In the genomic region with DNA sequence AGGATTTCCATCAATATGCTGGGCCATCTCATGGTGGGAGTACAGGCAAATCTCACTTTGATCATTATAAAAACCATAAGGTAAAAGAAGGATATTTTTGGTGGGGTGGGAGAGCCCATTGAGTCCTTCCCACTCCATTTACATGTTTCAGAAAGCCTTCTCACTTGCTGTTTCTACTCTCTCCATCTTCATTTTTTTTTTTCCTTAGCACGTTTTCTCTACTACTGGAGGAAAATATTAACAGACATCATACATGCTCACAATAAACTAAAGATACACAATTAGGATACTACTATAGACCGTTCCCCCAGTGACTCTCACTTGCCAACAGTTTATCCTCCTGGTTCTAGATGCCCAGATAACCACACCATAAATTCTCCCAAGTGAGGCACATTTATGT, we compare ENCODE assay signal across 15 cellular contexts. TPM values are rescaled to one million over a fixed set of nuclear protein-coding genes. Genes with fewer than 3 reads are reported as not detected.
DNase-seq lines count a peak whose midpoint lies in the region; ATAC-seq and TF ChIP-seq lines count a peak whose summit lies in the region.
"Had no signal": no experiment of that assay in that cellular context is flagged by ENCODE, and none has a peak within 500 bp of the region (broad histone marks: within the 10 kb centered on the region; RNA-seq: fewer than 3 reads in every experiment).

No MANE protein-coding gene starts in this region.

- H3K4me2 ChIP-seq in smooth muscle cell: no peak overlapping the region

- no peaks in the 10 kb centered on the region for H3K9me3 Mint-ChIP-seq in activated T-cell treated with anti-CD3 and anti-CD28 coated beads, Interleukin-2, amount 50 U/mL, for 24 hours
- H3K9me3 Mint-ChIP-seq in endothelial cell (ENCODE audit: unreplicated experiment): no peaks in the 10 kb centered on the region

- H3K4me3 ChIP-seq in RWPE2 (ENCODE audit: severe bottlenecking) (no peak overlapping the region), smooth muscle cell (no peak overlapping the region)
- H3K4me3 ChIP-seq: transverse colon had no signal

- H3K27me3 ChIP-seq in RWPE2 (ENCODE audit: insufficient read depth, poor library complexity, severe bottlenecking): no peaks in the 10 kb centered on the region
- H3K27me3 ChIP-seq in smooth muscle cell (ENCODE audit: low read depth): no peaks in the 10 kb centered on the region
- H3K27me3 ChIP-seq: transverse colon had no signal

- H4K20me1 ChIP-seq in smooth muscle cell (ENCODE audit: low read depth): peaks cover 34% of the 10 kb centered on the region

- peaks cover 36% of the 10 kb centered on the region for H3K4me1 Mint-ChIP-seq in activated T-cell treated with anti-CD3 and anti-CD28 coated beads, Interleukin-2, amount 50 U/mL, for 24 hours (ENCODE audit: low read depth)
- H3K4me1 Mint-ChIP-seq in endothelial cell (ENCODE audit: unreplicated experiment): peaks cover 29% of the 10 kb centered on the region

- H3K79me2 ChIP-seq in smooth muscle cell (ENCODE audit: low read depth): peaks cover 37% of the 10 kb centered on the region

- H3K4me1 ChIP-seq in RWPE2 (ENCODE audit: insufficient read depth, poor library complexity, severe bottlenecking) (peaks cover 7% of the 10 kb centered on the region), smooth muscle cell (ENCODE audit: low read depth) (peaks cover 8% of the 10 kb centered on the region)

- WGBS in smooth muscle cell (ENCODE audit: low lambda C conversion rate): 88% methylated on average over 2 of the region's 2 CpGs

- H3F3A ChIP-seq in smooth muscle cell (ENCODE audit: low read depth): peaks cover 34% of the 10 kb centered on the region

- TF ChIP-seq CTCF in RWPE2 (IDR thresholded peaks at IDR 0.05; ENCODE audit: poor library complexity, severe bottlenecking): no peak
- no peak for TF ChIP-seq CTCF in endothelial cell (IDR thresholded peaks at IDR 0.05; ENCODE audit: unreplicated experiment)
- no peak for TF ChIP-seq CTCF in smooth muscle cell (IDR thresholded peaks at IDR 0.05; ENCODE audit: borderline replicate concordance, insufficient read depth, poor library complexity, severe bottlenecking)
- TF ChIP-seq CTCF in GM13977 (IDR thresholded peaks at IDR 0.05; ENCODE audit: extremely low read depth, insufficient read depth, missing control alignments): no peak

- peak overlapping the region; percentile 81 for H3K4me3 Mint-ChIP-seq in activated T-cell treated with anti-CD3 and anti-CD28 coated beads, Interleukin-2, amount 50 U/mL, for 24 hours
- H3K4me3 Mint-ChIP-seq in endothelial cell (ENCODE audit: unreplicated experiment): peak overlapping the region; percentile 68

- no peak for ATAC-seq in RWPE2 (ENCODE audit: low read depth)
- ATAC-seq in HG02852 (IDR thresholded peaks at IDR 0.05; ENCODE audit: unreplicated experiment): no peak
- ATAC-seq: right cardiac atrium had no signal

- peaks cover 12% of the 10 kb centered on the region for H3K36me3 ChIP-seq in RWPE2 (ENCODE audit: low read depth)
- H3K36me3 ChIP-seq in smooth muscle cell (ENCODE audit: low read depth): no peaks in the 10 kb centered on the region
- H3K36me3 ChIP-seq: transverse colon had no signal

- H3K9me3 ChIP-seq in RWPE2 (ENCODE audit: severe bottlenecking): no peaks in the 10 kb centered on the region
- no peaks in the 10 kb centered on the region for H3K9me3 ChIP-seq in smooth muscle cell (replicated peaks; ENCODE audit: low read depth)
- H3K9me3 ChIP-seq: transverse colon had no signal

- H3K9ac ChIP-seq in smooth muscle cell (ENCODE audit: low read depth): no peak overlapping the region

- peaks cover 41% of the 10 kb centered on the region for H3K36me3 Mint-ChIP-seq in activated T-cell treated with anti-CD3 and anti-CD28 coated beads, Interleukin-2, amount 50 U/mL, for 24 hours (ENCODE audit: low read depth)
- peaks cover 26% of the 10 kb centered on the region for H3K36me3 Mint-ChIP-seq in endothelial cell (ENCODE audit: low read depth, unreplicated experiment)

- in situ Hi-C loops in GM13977 (cut with MboI; ENCODE audit: low pct_unique_long_range_greater_than_20kb, low sequenced_read_pairs, unreplicated experiment): no loop called here

- peak overlapping the region; percentile 93 for H3K27ac Mint-ChIP-seq in activated T-cell treated with anti-CD3 and anti-CD28 coated beads, Interleukin-2, amount 50 U/mL, for 24 hours
- H3K27ac Mint-ChIP-seq in endothelial cell (ENCODE audit: unreplicated experiment): peak overlapping the region; percentile 49

- no peaks in the 10 kb centered on the region for H3K27me3 Mint-ChIP-seq in activated T-cell treated with anti-CD3 and anti-CD28 coated beads, Interleukin-2, amount 50 U/mL, for 24 hours
- H3K27me3 Mint-ChIP-seq in endothelial cell (ENCODE audit: unreplicated experiment): peaks cover 16% of the 10 kb centered on the region

- no peak overlapping the region for H2AFZ ChIP-seq in smooth muscle cell (ENCODE audit: low read depth)

- DNase-seq in activated T-cell treated with anti-CD3 and anti-CD28 coated beads, Interleukin-2, amount 50 U/mL, for 24 hours: no peak
- DNase-seq in activated T-cell treated with anti-CD3 and anti-CD28 coated beads, Interleukin-2, amount 50 U/mL, for 48 hours: no peak
- DNase-seq in RWPE2 (ENCODE audit: low spot score) (no peak), endothelial cell (ENCODE audit: low spot score) (no peak), smooth muscle cell (lab: John Stamatoyannopoulos, UW; ENCODE audit: unreplicated experiment) (no peak), GM13977 (ENCODE audit: low spot score) (no peak), NCI-H146 (lab: John Stamatoyannopoulos, UW) (no peak)
- DNase-seq: amniotic stem cell, GDM1, mesendoderm, NCI-H1092, NCI-H524 treated with DMSO at 0.1 percent for 48 hours, right cardiac atrium, transverse colon had no signal

- H3K27ac ChIP-seq in RWPE2 (ENCODE audit: poor library complexity, severe bottlenecking) (peak overlapping the region; percentile 85), smooth muscle cell (ENCODE audit: low read depth) (peak overlapping the region; percentile 84)

RNA-seq across cellular contexts. Expression of gene AKAP8, which starts 1.8 kb away (rescaled TPM):
- total RNA-seq in endothelial cell (ENCODE audit: unreplicated experiment): 36.5 TPM
- 12.0 and 24.2 TPM in 2 replicates for total RNA-seq in smooth muscle cell
- 19.1 and 27.3 TPM in 2 replicates for polyA plus RNA-seq in smooth muscle cell

RNA-seq across cellular contexts. Expression of gene AKAP8L, which starts 37.4 kb away (rescaled TPM):
- total RNA-seq in endothelial cell (ENCODE audit: unreplicated experiment) (160 TPM), smooth muscle cell (61.9 and 92.0 TPM in 2 replicates)
- 93.9 and 105 TPM in 2 replicates for polyA plus RNA-seq in smooth muscle cell

RNA-seq across cellular contexts. Expression of gene BRD4, which starts 49.1 kb away (rescaled TPM):
- total RNA-seq in endothelial cell (ENCODE audit: unreplicated experiment) (136 TPM), smooth muscle cell (16.1 and 24.1 TPM in 2 replicates)
- polyA plus RNA-seq in smooth muscle cell: 102 and 105 TPM in 2 replicates
